ENCODE assay signal across 7 cellular contexts in the genomic region with DNA sequence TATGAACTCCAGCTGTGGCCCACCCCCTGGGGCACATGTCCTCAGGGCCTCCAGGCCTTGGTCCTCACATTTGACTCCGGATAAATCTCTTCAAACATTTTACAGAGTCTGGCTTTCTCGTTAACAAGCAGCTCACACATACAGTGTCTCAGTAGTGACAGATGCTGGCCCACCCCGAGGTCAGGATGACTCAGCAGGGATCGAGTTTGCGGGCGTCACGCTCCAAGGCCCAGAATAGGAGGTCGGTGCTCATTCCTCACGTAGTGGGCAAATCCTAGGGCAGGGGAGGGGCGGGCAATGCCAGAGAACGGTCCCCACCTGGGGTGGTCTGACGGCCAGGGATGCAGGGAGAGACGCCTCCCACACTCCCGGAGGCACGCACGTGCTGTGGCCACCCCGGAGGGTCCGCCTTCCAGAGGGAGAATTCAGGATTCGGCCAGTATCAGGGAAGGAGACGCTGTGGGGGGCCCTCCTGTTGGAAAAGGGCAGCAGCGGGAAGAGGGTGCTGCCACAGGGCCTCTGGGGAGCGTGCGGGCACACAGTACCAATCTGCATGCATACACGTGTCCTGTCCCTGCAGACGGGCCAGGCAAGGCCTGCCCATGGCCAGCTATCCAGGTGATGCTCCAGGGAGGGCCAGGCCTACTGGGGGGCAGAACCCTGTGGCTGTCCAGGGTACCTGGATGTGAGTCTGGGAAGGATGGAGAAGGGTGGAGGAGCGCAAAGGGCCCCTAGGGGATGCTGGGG. TPM values are rescaled to one million over a fixed set of nuclear protein-coding genes. Genes with fewer than 3 reads are reported as not detected.
A peak's percentile ranks its signal among the peaks of the same experiment; 100 is the strongest.
DNase-seq lines count a peak whose midpoint lies in the region; ATAC-seq and TF ChIP-seq lines count a peak whose summit lies in the region.

No MANE protein-coding gene starts in this region.

- no peak overlapping the region for H2BK5ac ChIP-seq in neuronal stem cell (ENCODE audit: low read length)

- H2BK12ac ChIP-seq in neuronal stem cell (ENCODE audit: low read length), result no peak overlapping the region

- no peak overlapping the region for H3K4me2 ChIP-seq in neuronal stem cell (ENCODE audit: insufficient read depth, low read length, poor library complexity, severe bottlenecking)

- TF ChIP-seq CTCF in cardiac fibroblast (IDR thresholded peaks at IDR 0.05; ENCODE audit: low read depth, low read length), result no peak

- no peak overlapping the region for H3K27ac ChIP-seq in neuronal stem cell (replicated peaks; ENCODE audit: low read length)

- H2BK15ac ChIP-seq in neuronal stem cell (ENCODE audit: low read length), result peak overlapping the region; percentile 45

- no peak overlapping the region for H3K4ac ChIP-seq in neuronal stem cell (ENCODE audit: low read length)

- DNase-seq in GF-D8 (lab: John Stamatoyannopoulos, UW) (peak; percentile 33), NCI-H526 treated with DMSO at 0.1 percent for 48 hours (lab: John Stamatoyannopoulos, UW) (peak; percentile 20), cardiac fibroblast (ENCODE audit: low read depth in 2 of 2) (peak; percentile 62 to 70), neuronal stem cell (ENCODE audit: low spot score) (no peak), DMS114 treated with DMSO at 0.1 percent for 48 hours (lab: John Stamatoyannopoulos, UW; ENCODE audit: unreplicated experiment) (no peak)

- no peak for ATAC-seq in GM21390 (IDR thresholded peaks at IDR 0.05; ENCODE audit: unreplicated experiment)
- ATAC-seq in HG03378 (IDR thresholded peaks at IDR 0.05; ENCODE audit: unreplicated experiment), result no peak

- no peak overlapping the region for H2BK120ac ChIP-seq in neuronal stem cell (ENCODE audit: low read depth, low read length)

- no peaks in the 10 kb centered on the region for H3K79me1 ChIP-seq in neuronal stem cell (ENCODE audit: low read depth, low read length)

- peak overlapping the region; percentile 53 for H2AK5ac ChIP-seq in neuronal stem cell (ENCODE audit: low read depth, low read length)

- H4K8ac ChIP-seq in neuronal stem cell (ENCODE audit: low read depth, low read length), result no peak overlapping the region

- H3K23ac ChIP-seq in neuronal stem cell (ENCODE audit: low read depth, low read length, poor library complexity), result peak overlapping the region; percentile 89

- no peak overlapping the region for H2AFZ ChIP-seq in neuronal stem cell (ENCODE audit: low read length)

- H3K4me3 ChIP-seq in cardiac fibroblast (replicated peaks in 1 of 2; ENCODE audit: low read depth in 2 of 2, low read length in 2 of 2), result no peak overlapping the region
- no peak overlapping the region for H3K4me3 ChIP-seq in neuronal stem cell (ENCODE audit: low read length in 2 of 2)

- no peak overlapping the region for H4K91ac ChIP-seq in neuronal stem cell (ENCODE audit: low read depth, low read length, poor library complexity)

- peak overlapping the region; percentile 48 for H3K18ac ChIP-seq in neuronal stem cell (ENCODE audit: low read length)

- H3K4me1 ChIP-seq in neuronal stem cell (ENCODE audit: control insufficient read depth in 2 of 2, insufficient read depth in 1 of 2, low read depth in 1 of 2, low read length in 2 of 2), result peaks cover 5 to 14% of the 10 kb centered on the region in 2 donors

- no peaks in the 10 kb centered on the region for H3K9me3 ChIP-seq in neuronal stem cell (replicated peaks in 1 of 2; ENCODE audit: control insufficient read depth in 2 of 2, insufficient read depth in 1 of 2, low read depth in 1 of 2, low read length in 2 of 2)

- H3K27me3 ChIP-seq in neuronal stem cell (ENCODE audit: control insufficient read depth in 3 of 3, insufficient read depth in 3 of 3, low read depth in 1 of 3, low read length in 3 of 3), result no peaks in the 10 kb centered on the region

- no peak overlapping the region for H3K14ac ChIP-seq in neuronal stem cell (ENCODE audit: low read length)

- H3K36me3 ChIP-seq in neuronal stem cell (replicated peaks in 1 of 2; ENCODE audit: control insufficient read depth in 2 of 2, insufficient read depth in 2 of 2, low read length in 2 of 2), result no peaks in the 10 kb centered on the region

- H3K9ac ChIP-seq in neuronal stem cell (ENCODE audit: low read depth, low read length, poor library complexity), result no peak overlapping the region

- no CpG with 5 or more reads among the region's 26 CpGs for WGBS in neuronal stem cell (ENCODE audit: extremely low coverage in 2 of 2, insufficient read length in 2 of 2, insufficient replicate concordance in 1 of 2), 2 donors

RNA-seq across cellular contexts. Expression of a gene that starts 8.6 kb away (rescaled TPM):
- polyA plus RNA-seq in neuronal stem cell (2013, experiment 1 of 2), result 18.4 TPM
- polyA plus RNA-seq in neuronal stem cell (2013, experiment 2 of 2), result 18.6 TPM

Comparison
In these comparisons a context has a peak if more than half of its experiments do, and no peak if none do; other contexts are left out.
1. DNase-seq: peak in GF-D8 (single experiment), NCI-H526 treated with DMSO at 0.1 percent for 48 hours (single experiment) and cardiac fibroblast (2 of 2); none in neuronal stem cell (single experiment) and DMS114 treated with DMSO at 0.1 percent for 48 hours (single experiment).